In the genomic region with DNA sequence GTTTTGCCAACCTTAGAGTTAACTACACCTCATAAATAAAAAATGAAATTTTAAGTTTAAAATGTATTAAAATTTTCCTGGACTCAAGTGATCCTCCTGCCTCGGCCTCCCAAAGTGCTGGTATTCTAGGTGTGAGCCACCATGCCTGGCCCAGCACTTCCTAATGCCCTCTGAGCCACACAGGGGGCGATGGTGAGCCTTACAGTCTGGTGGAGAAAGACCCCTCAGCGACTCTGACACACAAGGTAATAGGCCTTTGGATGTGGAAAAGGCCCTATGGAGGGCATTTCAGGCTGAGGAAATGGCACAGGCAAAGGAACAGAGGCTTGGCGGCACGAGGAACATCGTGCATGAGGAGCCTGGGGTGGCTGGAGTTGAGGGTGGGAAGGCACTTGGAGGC, we compare ENCODE assay signal across 11 cellular contexts. TPM values are rescaled to one million over a fixed set of nuclear protein-coding genes. Genes with fewer than 3 reads are reported as not detected.
A peak's percentile ranks its signal among the peaks of the same experiment; 100 is the strongest.
DNase-seq lines count a peak whose midpoint lies in the region; ATAC-seq, FAIRE-seq and TF ChIP-seq lines count a peak whose summit lies in the region.
"Had no signal": no experiment of that assay in that cellular context is flagged by ENCODE, and none has a peak within 500 bp of the region (broad histone marks: within the 10 kb centered on the region; RNA-seq: fewer than 3 reads in every experiment).

No MANE protein-coding gene starts in this region.

- H3K27me3 ChIP-seq in left ventricle myocardium inferior (ENCODE audit: low read depth), result no peaks in the 10 kb centered on the region
- peaks cover 0 to 9% (median 7%) of the 10 kb centered on the region in 4 experiments; a peak in 5 of 7 replicates for H3K27me3 ChIP-seq in H1 (replicated peaks in 1 of 4; ENCODE audit: control insufficient read depth in 3 of 4, extremely low read depth in 1 of 4, insufficient read depth in 3 of 4, low read length in 3 of 4)
- H3K27me3 ChIP-seq: SJCRH30 had no signal

- CTCF ChIA-PET in H1 (lab: Charles Lee; ENCODE audit: partially characterized antibody), result interaction anchor here (0.6 to 26.8 kb wide), 17 partner anchors 9 to 743 kb away, joined by 3 to 917 read pairs (median 4); no protein-coding TSS in a partner anchor

- FAIRE-seq in H1 (lab: Jason Lieb, UNC), result no peak

- H2BK15ac ChIP-seq in H1 (ENCODE audit: low read length), result 0 out of 2 replicates have a peak overlapping the region, but pooled peaks have one; percentile 11

- H3K4me3 ChIP-seq in left ventricle myocardium inferior, result no peak overlapping the region
- no peak overlapping the region for H3K4me3 ChIP-seq in LNCaP clone FGC (ENCODE audit: low read depth, low read length)
- no peak overlapping the region for H3K4me3 ChIP-seq in H1 (ENCODE audit: extremely low read depth in 1 of 4, insufficient read depth in 2 of 4, low read depth in 3 of 4, low read length in 4 of 4)
- H3K4me3 ChIP-seq: HAP-1, SJCRH30 had no signal

- no peak overlapping the region for H3K56ac ChIP-seq in H1 (replicated peaks; ENCODE audit: insufficient read length, low read depth, low read length)

- no peaks in the 10 kb centered on the region for H3K79me2 ChIP-seq in H1 (ENCODE audit: control insufficient read depth in 1 of 2, insufficient read depth in 2 of 2, low read length in 2 of 2)

- H3K4me2 ChIP-seq in H1 (ENCODE audit: insufficient read depth in 1 of 2, low read depth in 2 of 2, low read length in 2 of 2), result no peak overlapping the region

- H2BK12ac ChIP-seq in H1 (ENCODE audit: low read depth, low read length), result no peak overlapping the region

- no peak overlapping the region for H4K5ac ChIP-seq in H1 (ENCODE audit: insufficient read length, low read depth, low read length)

- no peak overlapping the region for H3K18ac ChIP-seq in H1 (ENCODE audit: extremely low read depth, low read length)

- POLR2A ChIA-PET in H1 (lab: Charles Lee; ENCODE audit: partially characterized antibody), result interaction anchor here (1.0 to 1.5 kb wide), 4 partner anchors 23 to 97 kb away, joined by 3 to 5 read pairs (median 3); no protein-coding TSS in a partner anchor

- no peak overlapping the region for H3K9ac ChIP-seq in H1 (replicated peaks in 1 of 4; ENCODE audit: extremely low read depth in 1 of 4, low read depth in 3 of 4, low read length in 3 of 4)

- H3K27ac ChIP-seq in left ventricle myocardium inferior (replicated peaks) (no peak overlapping the region), H1 (ENCODE audit: low read depth, low read length) (no peak overlapping the region)
- H3K27ac ChIP-seq: SJCRH30 had no signal

- no peak overlapping the region for H3K23ac ChIP-seq in H1 (ENCODE audit: insufficient read length)

- TF ChIP-seq CTCF in left ventricle myocardium inferior (IDR thresholded peaks at IDR 0.05; ENCODE audit: borderline replicate concordance) (peak; percentile 22), LNCaP clone FGC (IDR thresholded peaks at IDR 0.05; ENCODE audit: control insufficient read depth, extremely low read depth, insufficient read depth) (0 out of 2 replicates have a peak, but pooled peaks have one; percentile 10), H1 (IDR thresholded peaks at IDR 0.05; ENCODE audit: control extremely low read depth in 1 of 3, insufficient read depth in 1 of 3, low read depth in 1 of 3, low read length in 3 of 3) (peak; percentile 60 to 69 (median 66))

- no peaks in the 10 kb centered on the region; the same call in 1 of the 2 replicates for H3K23me2 ChIP-seq in H1 (ENCODE audit: low read depth, low read length)

- TF ChIP-seq POLR2A in H1 (IDR thresholded peaks at IDR 0.05; ENCODE audit: control extremely low read depth in 1 of 2, low read depth in 2 of 2, low read length in 2 of 2), result no peak

- peak; percentile 46 to 66; a peak in 3 of 4 replicates for TF ChIP-seq RAD21 in H1 (IDR thresholded peaks at IDR 0.05 in 1 of 2, conservative IDR thresholded peaks at IDR 0.05 in 1 of 2; ENCODE audit: low read depth in 2 of 2, low read length in 2 of 2)

- H2BK5ac ChIP-seq in H1 (ENCODE audit: low read depth, low read length), result no peak overlapping the region

- H3K36me3 ChIP-seq in left ventricle myocardium inferior (no peaks in the 10 kb centered on the region), H1 (ENCODE audit: control insufficient read depth in 2 of 4, insufficient read depth in 4 of 4, low read length in 3 of 4) (no peaks in the 10 kb centered on the region)
- H3K36me3 ChIP-seq: HAP-1, SJCRH30 had no signal

- no peak overlapping the region for H3K14ac ChIP-seq in H1 (ENCODE audit: insufficient read length)

- ATAC-seq in left ventricle myocardium superior (no peak), GM18861 (IDR thresholded peaks at IDR 0.05; ENCODE audit: unreplicated experiment) (no peak), GM21576 (IDR thresholded peaks at IDR 0.05; ENCODE audit: unreplicated experiment) (no peak)
- ATAC-seq: activated CD8-positive, alpha-beta memory T cell treated with anti-CD3 and anti-CD28 coated beads, Interleukin-2, amount 10 ng/mL, durations not matched to agents 7 days and 5 days had no signal

- H2AK5ac ChIP-seq in H1 (ENCODE audit: low read depth, low read length), result no peak overlapping the region

- peaks cover 0 to 2% of the 10 kb centered on the region in 2 experiments for H4K20me1 ChIP-seq in H1 (replicated peaks in 1 of 2; ENCODE audit: control insufficient read depth in 1 of 2, insufficient read depth in 2 of 2, low read length in 2 of 2)

- no peak overlapping the region for H3K4ac ChIP-seq in H1 (replicated peaks; ENCODE audit: insufficient read length, low read depth, low read length)

- no peak overlapping the region for H2AFZ ChIP-seq in H1 (ENCODE audit: low read length)

- intact Hi-C loops in left ventricle myocardium inferior (cut with micrococcal nuclease), result no loop called here
- intact Hi-C loops in left ventricle myocardium superior (cut with micrococcal nuclease), result loop anchor here (10.0 kb wide), 1 partner anchor 81 kb away; no protein-coding TSS in a partner anchor

- H3K4me1 ChIP-seq in left ventricle myocardium inferior (peaks cover 19% of the 10 kb centered on the region), H1 (replicated peaks in 1 of 4; ENCODE audit: control insufficient read depth in 3 of 4, insufficient read depth in 4 of 4, low read length in 3 of 4) (peaks cover 0 to 3% (median 0%) of the 10 kb centered on the region in 4 experiments; a peak in 3 of 7 replicates)
- H3K4me1 ChIP-seq: HAP-1 had no signal

- H3K9me3 ChIP-seq in left ventricle myocardium inferior (replicated peaks) (no peaks in the 10 kb centered on the region), H1 (ENCODE audit: insufficient read depth in 2 of 2, low read depth in 1 of 2, low read length in 1 of 2) (no peaks in the 10 kb centered on the region)
- H3K9me3 ChIP-seq: HAP-1, SJCRH30 had no signal

- no peaks in the 10 kb centered on the region for H3K79me1 ChIP-seq in H1 (ENCODE audit: low read depth, low read length)

- no peak overlapping the region for H4K8ac ChIP-seq in H1 (ENCODE audit: extremely low read depth, insufficient read depth, low read length)

- no peak overlapping the region for H2BK20ac ChIP-seq in H1 (ENCODE audit: low read length)

- H2BK120ac ChIP-seq in H1 (replicated peaks; ENCODE audit: low read depth, low read length), result no peak overlapping the region

- no peak overlapping the region for H4K91ac ChIP-seq in H1 (replicated peaks; ENCODE audit: insufficient read length, low read length)

- no peak for TF ChIP-seq EP300 in H1 (IDR thresholded peaks at IDR 0.05; ENCODE audit: borderline replicate concordance in 1 of 2, low read depth in 2 of 2, low read length in 2 of 2)

- WGBS in H1 (ENCODE audit: extremely low coverage in 1 of 2, insufficient coverage in 1 of 2, insufficient read length in 1 of 2, insufficient replicate concordance in 2 of 2, low coverage in 1 of 2, low lambda C conversion rate in 2 of 2, missing lambda C conversion rate in 1 of 2), 2 experiments, result 79% methylated on average over 6 of the region's 6 CpGs; no CpG with 5 or more reads in 1 of the 2 experiments

- DNase-seq in left ventricle myocardium inferior (no peak), left ventricle myocardium superior (no peak), LNCaP clone FGC (ENCODE audit: low read depth) (no peak), H1 (ENCODE audit: low read depth in 1 of 2, low spot score in 2 of 2) (no peak), amniotic stem cell (lab: John Stamatoyannopoulos, UW) (no peak)
- DNase-seq in stimulated activated CD8-positive, alpha-beta memory T cell treated with anti-CD3 and anti-CD28 coated beads, Interleukin-7, amount 100 ng/mL, for 24 hours (ENCODE audit: low read depth), result peak; percentile 9
- DNase-seq: activated CD8-positive, alpha-beta memory T cell treated with anti-CD3 and anti-CD28 coated beads, Interleukin-2, amount 10 ng/mL, durations not matched to agents 7 days and 5 days had no signal

TF ChIP-seq in H1, 55 proteins besides CTCF, POLR2A, EP300 and RAD21:
- TF ChIP-seq SIRT6 (IDR thresholded peaks at IDR 0.05; ENCODE audit: low read length) (no peak), TEAD4 (IDR thresholded peaks at IDR 0.05; ENCODE audit: low read depth, low read length) (no peak), SP1 (IDR thresholded peaks at IDR 0.05; ENCODE audit: low read depth, low read length) (no peak)
- TF ChIP-seq, protein P1, sequence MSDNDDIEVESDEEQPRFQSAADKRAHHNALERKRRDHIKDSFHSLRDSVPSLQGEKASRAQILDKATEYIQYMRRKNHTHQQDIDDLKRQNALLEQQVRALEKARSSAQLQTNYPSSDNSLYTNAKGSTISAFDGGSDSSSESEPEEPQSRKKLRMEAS (IDR thresholded peaks at IDR 0.05), result 0 out of 2 replicates have a peak, but pooled peaks have one; percentile 16

RNA-seq across cellular contexts. Expression of gene CITED4, which starts 6.7 kb away (rescaled TPM):
- 24.4 TPM for total RNA-seq in left ventricle myocardium inferior
- total RNA-seq in left ventricle myocardium superior, result 45.4 TPM
- total RNA-seq in H1 (2021; fragmentation: NEBNext Ultra II Directional; extraction: Animal tissue kit (Norgen Biotek cat#: 25700)), result 16.0 and 16.3 TPM in 2 replicates
- 5.4 and 11.1 TPM in 2 replicates for polyA plus RNA-seq in H1 (2011; rRNA removed)
- polyA plus RNA-seq in H1 (2011; cell fraction: cytosol; rRNA removed), result 4.6 TPM
- polyA plus RNA-seq in H1 (2011; cell fraction: nucleus; rRNA removed), result 8.9 TPM
- 5.5 to 10.2 TPM (median 9.5 TPM) in 4 replicates for polyA plus RNA-seq in H1 (2012, experiment 1 of 2)
- polyA plus RNA-seq in H1 (2012, experiment 2 of 2), result 3.8 TPM
- polyA plus RNA-seq in H1 (2013, experiment 1 of 2), result 15.6 TPM
- 16.1 TPM for polyA plus RNA-seq in H1 (2013, experiment 2 of 2)
- 0.22 and 0.63 TPM in 2 replicates for polyA minus RNA-seq in H1 (2011; rRNA and poly(A)+ RNA removed)
- polyA minus RNA-seq in H1 (2011; cell fraction: cytosol; rRNA and poly(A)+ RNA removed), result 5.8 TPM
- polyA minus RNA-seq in H1 (2011; cell fraction: nucleus; rRNA and poly(A)+ RNA removed), result 12.1 TPM
- total RNA-seq: SJCRH30 had no signal

Comparison
In these comparisons a context has a peak if more than half of its experiments do, and no peak if none do; other contexts are left out.
1. CTCF ChIP-seq: peak in every context shown above with its lines; median percentile 66 in H1; 22 in left ventricle myocardium inferior; 10 in LNCaP clone FGC.